Comparison of ENCODE assay signal across 9 cellular contexts in the genomic region with DNA sequence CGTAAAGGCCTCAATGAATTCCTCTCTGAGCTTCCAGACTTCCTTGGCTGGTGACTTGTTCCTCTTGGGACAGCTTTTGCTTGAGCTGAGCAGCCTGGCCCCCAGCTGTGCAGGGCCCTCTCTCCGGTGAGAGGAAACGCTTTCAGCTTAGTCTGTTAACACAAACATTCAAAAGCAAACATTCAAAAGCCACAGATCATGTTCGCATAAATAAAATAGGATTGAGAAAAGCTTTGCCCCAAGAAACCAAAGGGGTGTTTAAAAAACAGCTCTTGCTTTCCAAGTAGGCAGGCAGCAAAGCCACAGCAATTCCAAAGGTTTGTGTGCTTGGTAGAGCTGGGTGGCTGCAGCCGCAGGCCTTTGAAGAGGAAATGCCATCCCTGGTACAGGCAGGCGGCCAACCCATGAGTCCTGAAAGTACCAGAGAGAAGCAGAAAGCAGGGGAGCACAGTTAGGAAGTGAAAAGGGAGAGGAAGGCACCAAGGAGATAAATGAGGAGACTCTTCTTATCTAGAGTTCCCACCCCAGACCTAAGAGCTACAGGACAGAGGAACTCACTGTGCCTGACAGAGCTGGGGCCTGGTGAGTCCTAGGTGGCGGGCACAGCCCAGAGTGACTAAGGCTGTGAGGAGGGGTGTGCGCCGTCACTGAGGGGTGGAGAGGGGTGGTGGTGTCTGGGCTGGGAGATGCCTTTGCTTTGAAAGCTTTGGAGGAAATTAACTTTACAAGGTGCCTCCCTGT. TPM values are rescaled to one million over a fixed set of nuclear protein-coding genes. Genes with fewer than 3 reads are reported as not detected.
A peak's percentile ranks its signal among the peaks of the same experiment; 100 is the strongest.
DNase-seq lines count a peak whose midpoint lies in the region; ATAC-seq and TF ChIP-seq lines count a peak whose summit lies in the region.
"Had no signal": no experiment of that assay in that cellular context is flagged by ENCODE, and none has a peak within 500 bp of the region (broad histone marks: within the 10 kb centered on the region; RNA-seq: fewer than 3 reads in every experiment).

No MANE protein-coding gene starts in this region.

- peaks cover 9% of the 10 kb centered on the region for H3K27me3 Mint-ChIP-seq in endothelial cell (ENCODE audit: unreplicated experiment)
- H3K27me3 Mint-ChIP-seq in activated CD4-positive, alpha-beta memory T cell treated with anti-CD3 and anti-CD28 coated beads, Interleukin-2, amount 10 ng/mL, durations not matched to agents 7 days and 5 days, result no peaks in the 10 kb centered on the region
- H3K27me3 Mint-ChIP-seq: stimulated activated naive B cell treated with anti-CD40 and anti-IgM and Interleukin-4, amounts not matched to agents 10 μg/mL and 1 μg/mL and 100 μg/mL, for 72 hours had no signal

- peak overlapping the region; percentile 76 for H3K27ac Mint-ChIP-seq in endothelial cell (ENCODE audit: unreplicated experiment)
- H3K27ac Mint-ChIP-seq in activated CD4-positive, alpha-beta memory T cell treated with anti-CD3 and anti-CD28 coated beads, Interleukin-2, amount 10 ng/mL, durations not matched to agents 7 days and 5 days, result no peak overlapping the region
- H3K27ac Mint-ChIP-seq: stimulated activated naive B cell treated with anti-CD40 and anti-IgM and Interleukin-4, amounts not matched to agents 10 μg/mL and 1 μg/mL and 100 μg/mL, for 72 hours had no signal

- TF ChIP-seq CTCF in C4-2B (conservative IDR thresholded peaks at IDR 0.05) (no peak), endothelial cell (IDR thresholded peaks at IDR 0.05; ENCODE audit: unreplicated experiment) (no peak), BE2C (IDR thresholded peaks at IDR 0.05; ENCODE audit: low read depth, low read length) (no peak)

- H3K9me3 ChIP-seq in BE2C, result no peaks in the 10 kb centered on the region

- no peak for ATAC-seq in HG03095 (IDR thresholded peaks at IDR 0.05; ENCODE audit: unreplicated experiment)
- ATAC-seq: stimulated activated naive B cell treated with anti-CD40 and anti-IgM and Interleukin-4, amounts not matched to agents 10 μg/mL and 1 μg/mL and 100 μg/mL, for 72 hours had no signal

- CTCF ChIA-PET in activated CD4-positive, alpha-beta memory T cell treated with anti-CD3 and anti-CD28 coated beads, Interleukin-2, amount 10 ng/mL, durations not matched to agents 7 days and 5 days (lab: Charles Lee), result interaction anchor here (0.6 to 1.0 kb wide), 2 partner anchors 11 to 45 kb away, joined by 3 to 5 read pairs; no protein-coding TSS in a partner anchor

- H3K9me3 Mint-ChIP-seq in endothelial cell (ENCODE audit: unreplicated experiment), result no peaks in the 10 kb centered on the region
- peaks cover 2% of the 10 kb centered on the region for H3K9me3 Mint-ChIP-seq in activated CD4-positive, alpha-beta memory T cell treated with anti-CD3 and anti-CD28 coated beads, Interleukin-2, amount 10 ng/mL, durations not matched to agents 7 days and 5 days

- DNase-seq in NCI-H510A treated with DMSO at 0.1 percent for 48 hours (lab: John Stamatoyannopoulos, UW), result peak; percentile 85
- no peak for DNase-seq in endothelial cell (ENCODE audit: low spot score)
- peak; percentile 54 for DNase-seq in mucosa of gallbladder (ENCODE audit: low spot score)
- no peak for DNase-seq in BE2C
- DNase-seq in NAMALWA (ENCODE audit: low spot score), result no peak
- DNase-seq in activated CD4-positive, alpha-beta memory T cell treated with anti-CD3 and anti-CD28 coated beads, Interleukin-2, amount 10 ng/mL, durations not matched to agents 7 days and 5 days, result no peak
- DNase-seq: stimulated activated naive B cell treated with anti-CD40 and anti-IgM and Interleukin-4, amounts not matched to agents 10 μg/mL and 1 μg/mL and 100 μg/mL, for 72 hours had no signal

- H3K27ac ChIP-seq in C4-2B, result peak overlapping the region; percentile 43

- H3K27me3 ChIP-seq in BE2C, result no peaks in the 10 kb centered on the region

- no peaks in the 10 kb centered on the region for H3K4me1 ChIP-seq in BE2C

- POLR2A ChIA-PET in activated CD4-positive, alpha-beta memory T cell treated with anti-CD3 and anti-CD28 coated beads, Interleukin-2, amount 10 ng/mL, durations not matched to agents 7 days and 5 days (lab: Charles Lee), result no interaction called here

- no peak overlapping the region for H3K4me3 ChIP-seq in BE2C (ENCODE audit: low read depth, low read length)

- no peak overlapping the region for H3K4me3 Mint-ChIP-seq in endothelial cell (ENCODE audit: unreplicated experiment)
- no peak overlapping the region for H3K4me3 Mint-ChIP-seq in activated CD4-positive, alpha-beta memory T cell treated with anti-CD3 and anti-CD28 coated beads, Interleukin-2, amount 10 ng/mL, durations not matched to agents 7 days and 5 days
- H3K4me3 Mint-ChIP-seq: stimulated activated naive B cell treated with anti-CD40 and anti-IgM and Interleukin-4, amounts not matched to agents 10 μg/mL and 1 μg/mL and 100 μg/mL, for 72 hours had no signal

- H3K36me3 Mint-ChIP-seq in endothelial cell (ENCODE audit: low read depth, unreplicated experiment), result peaks cover 10% of the 10 kb centered on the region
- H3K36me3 Mint-ChIP-seq in activated CD4-positive, alpha-beta memory T cell treated with anti-CD3 and anti-CD28 coated beads, Interleukin-2, amount 10 ng/mL, durations not matched to agents 7 days and 5 days (ENCODE audit: low read depth), result peaks cover 8% of the 10 kb centered on the region

- H3K36me3 ChIP-seq in BE2C, result no peaks in the 10 kb centered on the region

- peaks cover 15% of the 10 kb centered on the region for H3K4me1 Mint-ChIP-seq in endothelial cell (ENCODE audit: unreplicated experiment)
- no peaks in the 10 kb centered on the region for H3K4me1 Mint-ChIP-seq in activated CD4-positive, alpha-beta memory T cell treated with anti-CD3 and anti-CD28 coated beads, Interleukin-2, amount 10 ng/mL, durations not matched to agents 7 days and 5 days
- H3K4me1 Mint-ChIP-seq: stimulated activated naive B cell treated with anti-CD40 and anti-IgM and Interleukin-4, amounts not matched to agents 10 μg/mL and 1 μg/mL and 100 μg/mL, for 72 hours had no signal

RNA-seq across cellular contexts. Expression of gene CCN1, which starts 48.4 kb away (rescaled TPM):
- total RNA-seq in endothelial cell (ENCODE audit: unreplicated experiment), result 21.0 TPM
- total RNA-seq in mucosa of gallbladder, result 369 TPM
- 0.99 TPM for polyA plus RNA-seq in BE2C (2012; ENCODE audit: insufficient read depth, insufficient read length, low read depth)
- not detected for total RNA-seq in activated CD4-positive, alpha-beta memory T cell treated with anti-CD3 and anti-CD28 coated beads, Interleukin-2, amount 10 ng/mL, durations not matched to agents 7 days and 5 days

Comparison
In these comparisons a context has a peak if more than half of its experiments do, and no peak if none do; other contexts are left out.
1. DNase-seq: peak in NCI-H510A treated with DMSO at 0.1 percent for 48 hours (single experiment) and mucosa of gallbladder (single experiment); none in endothelial cell (single experiment), BE2C (single experiment), NAMALWA (single experiment) and activated CD4-positive, alpha-beta memory T cell treated with anti-CD3 and anti-CD28 coated beads, Interleukin-2, amount 10 ng/mL, durations not matched to agents 7 days and 5 days (single experiment).
2. RNA of gene CCN1, which starts 48.4 kb away (total RNA-seq): 369 TPM in mucosa of gallbladder (single experiment) and 21.0 TPM in endothelial cell (single experiment); not detected in activated CD4-positive, alpha-beta memory T cell treated with anti-CD3 and anti-CD28 coated beads, Interleukin-2, amount 10 ng/mL, durations not matched to agents 7 days and 5 days; every median in the first group is over 10 times any median in the second.